In the genomic region with DNA sequence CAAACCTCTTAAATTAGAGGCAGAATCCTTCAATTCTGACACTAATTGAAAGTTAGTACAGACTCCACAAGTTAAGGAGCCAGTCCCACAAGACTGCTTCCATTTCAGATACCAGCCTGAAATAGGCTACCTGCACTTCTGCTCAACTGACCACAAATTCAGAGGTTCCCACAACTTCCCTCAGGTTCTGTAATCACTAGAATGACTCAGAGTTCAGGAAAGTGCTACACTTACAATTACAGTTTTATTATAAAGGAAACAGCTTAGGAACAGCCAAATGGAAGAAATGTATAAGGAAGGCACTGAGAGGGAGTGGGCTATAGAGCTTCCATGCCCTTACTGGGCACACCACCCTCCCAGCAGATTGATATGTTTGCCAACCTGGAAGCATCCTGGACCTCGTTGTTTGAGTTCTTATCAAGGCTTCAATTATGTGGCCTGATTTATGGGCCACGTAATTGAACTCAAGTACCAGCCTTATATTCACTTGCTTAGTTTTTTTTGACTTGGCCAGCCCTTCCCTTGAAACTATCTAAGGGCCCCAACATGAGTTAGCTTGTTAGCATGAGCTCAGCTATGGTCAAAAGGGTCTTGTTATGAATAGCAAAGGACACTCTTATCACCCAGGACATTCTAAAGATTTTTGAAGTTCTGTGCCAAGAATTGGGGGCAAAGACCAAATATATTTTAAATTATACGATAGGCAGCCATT, we compare ENCODE assay signal across 1 cellular context.
TF ChIP-seq lines count a peak whose summit lies in the region.

No MANE protein-coding gene starts in this region.

TF ChIP-seq in H1, 55 proteins besides CTCF, POLR2A, EP300 and RAD21:
- no peak for TF ChIP-seq SIN3A (conservative IDR thresholded peaks at IDR 0.05 in 1 of 2, IDR thresholded peaks at IDR 0.05 in 1 of 2; ENCODE audit: low read depth in 1 of 2, low read length in 2 of 2)
- no peak for TF ChIP-seq HDAC2 (IDR thresholded peaks at IDR 0.05; ENCODE audit: borderline replicate concordance in 1 of 2, low read depth in 2 of 2, low read length in 2 of 2)
- no peak for TF ChIP-seq TEAD4 (IDR thresholded peaks at IDR 0.05; ENCODE audit: low read depth, low read length)
- no peak for TF ChIP-seq ATF2 (IDR thresholded peaks at IDR 0.05; ENCODE audit: low read length)
- TF ChIP-seq CREB1 (IDR thresholded peaks at IDR 0.05) = no peak
- no peak for TF ChIP-seq ASH2L (IDR thresholded peaks at IDR 0.05; ENCODE audit: low read length)
- no peak for TF ChIP-seq SRF (IDR thresholded peaks at IDR 0.05; ENCODE audit: low read depth, low read length)
